ENCODE assay signal across 8 cellular contexts in genomic region chr17:78144146-78144719, GRCh38. TPM values are rescaled to one million over a fixed set of nuclear protein-coding genes. Genes with fewer than 3 reads are reported as not detected.
DNase-seq lines count a peak whose midpoint lies in the region; ATAC-seq and TF ChIP-seq lines count a peak whose summit lies in the region.

No MANE protein-coding gene starts in this region.

- H3K4me3 Mint-ChIP-seq in activated naive CD4-positive, alpha-beta T cell treated with anti-CD3 and anti-CD28 coated beads, Interleukin-2, amount 10 ng/mL, durations not matched to agents 7 days and 5 days, result no peak overlapping the region
- H3K4me3 Mint-ChIP-seq in activated naive CD4-positive, alpha-beta T cell treated with anti-CD3 and anti-CD28 coated beads for 36 hours, result no peak overlapping the region

- no peaks in the 10 kb centered on the region for H3K36me3 ChIP-seq in SU-DHL-6 (ENCODE audit: low read length)

- H4K20me1 ChIP-seq in SU-DHL-6 (ENCODE audit: low read depth, low read length), result no peaks in the 10 kb centered on the region

- no peaks in the 10 kb centered on the region for H3K9me2 ChIP-seq in SU-DHL-6 (replicated peaks; ENCODE audit: insufficient read depth, low read length)

- ATAC-seq in HG02885 (IDR thresholded peaks at IDR 0.05; ENCODE audit: poor library complexity, unreplicated experiment) (no peak), GM19324 (IDR thresholded peaks at IDR 0.05; ENCODE audit: low FRiP score, unreplicated experiment) (no peak)

- no peak for TF ChIP-seq CTCF in SU-DHL-6 (IDR thresholded peaks at IDR 0.05; ENCODE audit: insufficient read depth, low read length, poor library complexity, severe bottlenecking)

- no peak overlapping the region for H3K4me3 ChIP-seq in SU-DHL-6 (ENCODE audit: insufficient read depth, low read length, poor library complexity, severe bottlenecking)

- no peaks in the 10 kb centered on the region for H3K9me3 ChIP-seq in SU-DHL-6 (ENCODE audit: insufficient read depth, low read length)

- peaks cover 49% of the 10 kb centered on the region for H3K4me1 Mint-ChIP-seq in activated naive CD4-positive, alpha-beta T cell treated with anti-CD3 and anti-CD28 coated beads, Interleukin-2, amount 10 ng/mL, durations not matched to agents 7 days and 5 days
- peaks cover 53% of the 10 kb centered on the region for H3K4me1 Mint-ChIP-seq in activated naive CD4-positive, alpha-beta T cell treated with anti-CD3 and anti-CD28 coated beads for 36 hours (ENCODE audit: low read depth)

- intact Hi-C loops in activated naive CD4-positive, alpha-beta T cell treated with anti-CD3 and anti-CD28 coated beads for 36 hours (cut with micrococcal nuclease), result no loop called here

- H3K79me2 ChIP-seq in SU-DHL-6 (ENCODE audit: insufficient read depth, low read length), result no peaks in the 10 kb centered on the region

- peak; percentile 26 for DNase-seq in activated naive CD4-positive, alpha-beta T cell treated with anti-CD3 and anti-CD28 coated beads, Interleukin-2, amount 10 ng/mL, durations not matched to agents 7 days and 5 days
- no peak for DNase-seq in activated naive CD4-positive, alpha-beta T cell treated with anti-CD3 and anti-CD28 coated beads for 36 hours
- DNase-seq in globus pallidus (ENCODE audit: low spot score), result peak; percentile 79
- peak; percentile 80 for DNase-seq in renal cortical epithelial cell (ENCODE audit: low read depth)
- no peak for DNase-seq in HuH-7 (ENCODE audit: low spot score)

- peak overlapping the region; percentile 55 for H3K27ac ChIP-seq in SU-DHL-6 (ENCODE audit: low read depth, low read length)

- H3K27me3 Mint-ChIP-seq in activated naive CD4-positive, alpha-beta T cell treated with anti-CD3 and anti-CD28 coated beads, Interleukin-2, amount 10 ng/mL, durations not matched to agents 7 days and 5 days, result peaks cover 8% of the 10 kb centered on the region
- no peaks in the 10 kb centered on the region for H3K27me3 Mint-ChIP-seq in activated naive CD4-positive, alpha-beta T cell treated with anti-CD3 and anti-CD28 coated beads for 36 hours (ENCODE audit: low read depth)

- H3K4me2 ChIP-seq in SU-DHL-6 (ENCODE audit: low read depth, low read length, poor library complexity, severe bottlenecking), result no peak overlapping the region

- H3K9ac ChIP-seq in SU-DHL-6 (ENCODE audit: low read length), result peak overlapping the region; percentile 2; the same call in 1 of the 2 replicates

- H3K27me3 ChIP-seq in SU-DHL-6 (ENCODE audit: low read length), result no peaks in the 10 kb centered on the region

- no peaks in the 10 kb centered on the region for H3K9me3 Mint-ChIP-seq in activated naive CD4-positive, alpha-beta T cell treated with anti-CD3 and anti-CD28 coated beads, Interleukin-2, amount 10 ng/mL, durations not matched to agents 7 days and 5 days
- no peaks in the 10 kb centered on the region for H3K9me3 Mint-ChIP-seq in activated naive CD4-positive, alpha-beta T cell treated with anti-CD3 and anti-CD28 coated beads for 36 hours

- H3K27ac Mint-ChIP-seq in activated naive CD4-positive, alpha-beta T cell treated with anti-CD3 and anti-CD28 coated beads, Interleukin-2, amount 10 ng/mL, durations not matched to agents 7 days and 5 days, result no peak overlapping the region
- no peak overlapping the region for H3K27ac Mint-ChIP-seq in activated naive CD4-positive, alpha-beta T cell treated with anti-CD3 and anti-CD28 coated beads for 36 hours

- CTCF ChIA-PET in activated naive CD4-positive, alpha-beta T cell treated with anti-CD3 and anti-CD28 coated beads, Interleukin-2, amount 10 ng/mL, durations not matched to agents 7 days and 5 days (lab: Charles Lee), result interaction anchor here (1.5 kb wide), 1 partner anchor 33 kb away, joined by 3 read pairs; no protein-coding TSS in a partner anchor
- CTCF ChIA-PET in activated naive CD4-positive, alpha-beta T cell treated with anti-CD3 and anti-CD28 coated beads for 36 hours (lab: Charles Lee), result interaction anchor here (0.6 to 1.2 kb wide), 4 partner anchors 9 to 204 kb away, joined by 3 to 5 read pairs (median 4); no protein-coding TSS in a partner anchor

- H3F3A ChIP-seq in SU-DHL-6 (ENCODE audit: insufficient read depth), result peaks cover 33% of the 10 kb centered on the region

- H3K36me3 Mint-ChIP-seq in activated naive CD4-positive, alpha-beta T cell treated with anti-CD3 and anti-CD28 coated beads, Interleukin-2, amount 10 ng/mL, durations not matched to agents 7 days and 5 days, result peaks cover 21% of the 10 kb centered on the region
- H3K36me3 Mint-ChIP-seq in activated naive CD4-positive, alpha-beta T cell treated with anti-CD3 and anti-CD28 coated beads for 36 hours (ENCODE audit: low read depth), result peaks cover 2% of the 10 kb centered on the region

- H2AFZ ChIP-seq in SU-DHL-6 (ENCODE audit: low read depth, low read length, severe bottlenecking), result no peak overlapping the region

RNA-seq across cellular contexts. Expression of gene C17orf99, which starts 2.0 kb away (rescaled TPM):
- total RNA-seq in activated naive CD4-positive, alpha-beta T cell treated with anti-CD3 and anti-CD28 coated beads for 36 hours, result not detected
- total RNA-seq in renal cortical epithelial cell, result not detected in 2 replicates

RNA-seq across cellular contexts. Expression of gene TMC8, which starts 13.7 kb away (rescaled TPM):
- 100 to 1,000 TPM; 105 to 110 TPM for total RNA-seq in activated naive CD4-positive, alpha-beta T cell treated with anti-CD3 and anti-CD28 coated beads for 36 hours
- total RNA-seq in renal cortical epithelial cell, result 0.05 TPM in 1 of 2 replicates, not detected in the other

RNA-seq across cellular contexts. Expression of gene TMC6, which starts 15.7 kb away (rescaled TPM):
- total RNA-seq in activated naive CD4-positive, alpha-beta T cell treated with anti-CD3 and anti-CD28 coated beads for 36 hours, result 10 to 100 TPM; 79.0 to 85.6 TPM
- 17.3 and 61.5 TPM in 2 replicates for total RNA-seq in renal cortical epithelial cell

RNA-seq across cellular contexts. Expression of gene SYNGR2, which starts 24.1 kb away (rescaled TPM):
- 100 to 1,000 TPM in 1 of 2 experiments, 10 to 100 TPM in 1; 96.3 to 103 TPM for total RNA-seq in activated naive CD4-positive, alpha-beta T cell treated with anti-CD3 and anti-CD28 coated beads for 36 hours
- total RNA-seq in renal cortical epithelial cell, result 47.6 and 77.7 TPM in 2 replicates

RNA-seq across cellular contexts. Expression of gene TK1, which starts 42.6 kb away (rescaled TPM):
- total RNA-seq in activated naive CD4-positive, alpha-beta T cell treated with anti-CD3 and anti-CD28 coated beads for 36 hours, result 100 to 1,000 TPM; 165 to 173 TPM
- total RNA-seq in renal cortical epithelial cell, result 4.3 and 54.5 TPM in 2 replicates

Comparison
In these comparisons a context has a peak if more than half of its experiments do, and no peak if none do; other contexts are left out.
1. DNase-seq: peak in activated naive CD4-positive, alpha-beta T cell treated with anti-CD3 and anti-CD28 coated beads, Interleukin-2, amount 10 ng/mL, durations not matched to agents 7 days and 5 days (single experiment), globus pallidus (single experiment) and renal cortical epithelial cell (single experiment); none in activated naive CD4-positive, alpha-beta T cell treated with anti-CD3 and anti-CD28 coated beads for 36 hours (single experiment) and HuH-7 (single experiment).
2. RNA of gene TMC8, which starts 13.7 kb away (total RNA-seq): 105 to 110 TPM in activated naive CD4-positive, alpha-beta T cell treated with anti-CD3 and anti-CD28 coated beads for 36 hours; 0.05 TPM in renal cortical epithelial cell; every median in the first group is over 100 times any median in the second.